1 cellular context compared by ENCODE assay signal in genomic region chr3:39295184-39295775, GRCh38.
TF ChIP-seq lines count a peak whose summit lies in the region.

No MANE protein-coding gene starts in this region.

TF ChIP-seq in H1, 55 proteins besides CTCF, POLR2A, EP300 and RAD21 (continued from another document):
- TF ChIP-seq HDAC6 (IDR thresholded peaks at IDR 0.05; ENCODE audit: low read depth, low read length), result no peak
- no peak for TF ChIP-seq BRCA1 (IDR thresholded peaks at IDR 0.05; ENCODE audit: low read depth, low read length)
- no peak for TF ChIP-seq RXRA (IDR thresholded peaks at IDR 0.05; ENCODE audit: insufficient read depth, low read depth, low read length)
- no peak for TF ChIP-seq TEAD4 (IDR thresholded peaks at IDR 0.05; ENCODE audit: low read depth, low read length)
- TF ChIP-seq TAF7 (optimal IDR thresholded peaks at IDR 0.05; ENCODE audit: borderline replicate concordance, low read depth, low read length), result no peak
- TF ChIP-seq BCL11A (IDR thresholded peaks at IDR 0.05; ENCODE audit: low read depth in 2 of 2, low read length in 2 of 2), result no peak
- TF ChIP-seq SIX5 (IDR thresholded peaks at IDR 0.05; ENCODE audit: low read depth, low read length), result no peak
- no peak for TF ChIP-seq RNF2 (IDR thresholded peaks at IDR 0.05; ENCODE audit: borderline replicate concordance, low read depth, low read length, missing control alignments, poor library complexity, severe bottlenecking)
- no peak for TF ChIP-seq RBBP5 (IDR thresholded peaks at IDR 0.05; ENCODE audit: borderline replicate concordance, low read depth, low read length)
- TF ChIP-seq CTBP2 (IDR thresholded peaks at IDR 0.05; ENCODE audit: borderline replicate concordance, insufficient read depth, insufficient read length, low read length), result no peak
- TF ChIP-seq CBX5 (IDR thresholded peaks at IDR 0.05; ENCODE audit: low read depth, low read length), result no peak
